ENCODE assay signal across 16 cellular contexts in genomic region chr3:18891641-18892040, GRCh38.
DNase-seq lines count a peak whose midpoint lies in the region; ATAC-seq and TF ChIP-seq lines count a peak whose summit lies in the region.
"Had no signal": no experiment of that assay in that cellular context is flagged by ENCODE, and none has a peak within 500 bp of the region (broad histone marks: within the 10 kb centered on the region; RNA-seq: fewer than 3 reads in every experiment).

No MANE protein-coding gene starts in this region.

- TF ChIP-seq CTCF in NB4 (IDR thresholded peaks at IDR 0.05; ENCODE audit: low read depth, low read length) (no peak), glutamatergic neuron (IDR thresholded peaks at IDR 0.05; ENCODE audit: partially characterized antibody, unreplicated experiment) (no peak)

- no peaks in the 10 kb centered on the region for H3K27me3 Mint-ChIP-seq in glutamatergic neuron (ENCODE audit: unreplicated experiment)

- ATAC-seq in activated naive CD4-positive, alpha-beta T cell treated with anti-CD3 and anti-CD28 coated beads, Interleukin-2, amount 50 U/mL, for 72 hours = peak; percentile 58 to 86
- ATAC-seq in stimulated activated naive CD8-positive, alpha-beta T cell treated with anti-CD3 and anti-CD28 coated beads, Interleukin-15, Interleukin-2, amounts not matched to agents 100 U/mL and 50 U/mL, for 24 hours = peak; percentile 93

- peaks cover 0 to 3% of the 10 kb centered on the region in 2 donors for H3K36me3 Mint-ChIP-seq in activated naive CD4-positive, alpha-beta T cell treated with anti-CD3 and anti-CD28 coated beads, Interleukin-2, amount 50 U/mL, for 72 hours
- no peaks in the 10 kb centered on the region for H3K36me3 Mint-ChIP-seq in glutamatergic neuron (ENCODE audit: unreplicated experiment)

- peaks cover 0 to 2% of the 10 kb centered on the region in 2 donors for H3K9me3 Mint-ChIP-seq in activated naive CD4-positive, alpha-beta T cell treated with anti-CD3 and anti-CD28 coated beads, Interleukin-2, amount 50 U/mL, for 72 hours
- H3K9me3 Mint-ChIP-seq in glutamatergic neuron (ENCODE audit: unreplicated experiment) = no peaks in the 10 kb centered on the region
- H3K9me3 Mint-ChIP-seq: activated B cell treated with CpG ODN at 0.5 μM for 24 hours had no signal

- H3K4me3 Mint-ChIP-seq in glutamatergic neuron (ENCODE audit: unreplicated experiment) = no peak overlapping the region
- H3K4me3 Mint-ChIP-seq: activated B cell treated with CpG ODN at 0.5 μM for 24 hours had no signal

- peak overlapping the region in 1 of 2 donors; percentile 25 for H3K27ac Mint-ChIP-seq in activated naive CD4-positive, alpha-beta T cell treated with anti-CD3 and anti-CD28 coated beads, Interleukin-2, amount 50 U/mL, for 72 hours
- no peak overlapping the region for H3K27ac Mint-ChIP-seq in glutamatergic neuron (ENCODE audit: unreplicated experiment)
- H3K27ac Mint-ChIP-seq: activated B cell treated with CpG ODN at 0.5 μM for 24 hours had no signal

- H3K4me3 ChIP-seq in NB4 (ENCODE audit: low read depth, low read length) = no peak overlapping the region
- H3K4me3 ChIP-seq: ascending aorta, MG63, suprapubic skin had no signal

- no peaks in the 10 kb centered on the region for H3K4me1 Mint-ChIP-seq in glutamatergic neuron (ENCODE audit: low read depth, unreplicated experiment)
- H3K4me1 Mint-ChIP-seq: activated B cell treated with CpG ODN at 0.5 μM for 24 hours had no signal

- no peak for DNase-seq in activated naive CD4-positive, alpha-beta T cell treated with anti-CD3 and anti-CD28 coated beads, Interleukin-2, amount 50 U/mL, for 72 hours (ENCODE audit: low spot score in 2 of 2)
- no peak for DNase-seq in activated naive CD4-positive, alpha-beta T cell (lab: John Stamatoyannopoulos, UW)
- DNase-seq in NB4 (ENCODE audit: low read depth) (peak; percentile 31), NCI-H2171 (lab: John Stamatoyannopoulos, UW) (no peak), NCI-H774 (lab: John Stamatoyannopoulos, UW) (no peak), glutamatergic neuron (no peak)
- DNase-seq in central memory CD4-positive, alpha-beta T cell = peak; percentile 13
- DNase-seq in stimulated activated naive CD8-positive, alpha-beta T cell treated with anti-CD3 and anti-CD28 coated beads, Interleukin-15, Interleukin-2, amounts not matched to agents 100 U/mL and 50 U/mL, for 24 hours = peak; percentile 34
- DNase-seq: activated B cell treated with CpG ODN at 0.5 μM for 24 hours; activated effector memory CD4-positive, alpha-beta T cell treated with Interleukin-2 at 50 U/mL for 16 hours; hypothalamus; mesenchymal stem cell; MG63; NCI-H1930 had no signal

- no peak for TF ChIP-seq POLR2A in NB4 (IDR thresholded peaks at IDR 0.05; ENCODE audit: extremely low read depth, insufficient read length)

Comparison
In these comparisons a context has a peak if more than half of its experiments do, and no peak if none do; other contexts are left out.
1. DNase-seq: peak in NB4 (single experiment), central memory CD4-positive, alpha-beta T cell (single experiment) and stimulated activated naive CD8-positive, alpha-beta T cell treated with anti-CD3 and anti-CD28 coated beads, Interleukin-15, Interleukin-2, amounts not matched to agents 100 U/mL and 50 U/mL, for 24 hours (single experiment); none in activated naive CD4-positive, alpha-beta T cell treated with anti-CD3 and anti-CD28 coated beads, Interleukin-2, amount 50 U/mL, for 72 hours (0 of 2), activated naive CD4-positive, alpha-beta T cell (0 of 4), NCI-H2171 (single experiment), NCI-H774 (single experiment) and glutamatergic neuron (single experiment).